Comparison of ENCODE assay signal across 8 cellular contexts in genomic region chr21:43659136-43660000, GRCh38. TPM values are rescaled to one million over a fixed set of nuclear protein-coding genes. Genes with fewer than 3 reads are reported as not detected.
A peak's percentile ranks its signal among the peaks of the same experiment; 100 is the strongest.
DNase-seq lines count a peak whose midpoint lies in the region; ATAC-seq, FAIRE-seq and TF ChIP-seq lines count a peak whose summit lies in the region.

Gene HSF2BP, minus strand, starts transcription at chr21:43659488. Its CDS starts 1,392 bp downstream, at chr21:43658096.
Gene RRP1B, plus strand, starts transcription at chr21:43659560. Its CDS starts 105 bp downstream, at chr21:43659665.

- H3K79me2 ChIP-seq in HepG2 (ENCODE audit: insufficient read depth, low read length): peaks cover 39% of the 10 kb centered on the region

- H2AFZ ChIP-seq in HepG2 (ENCODE audit: low read length): no peak within 1 kb of the TSS

- peaks cover 32% of the 10 kb centered on the region for H3K4me1 ChIP-seq in HepG2 (ENCODE audit: insufficient read depth, low read length)

- H4K20me1 ChIP-seq in HepG2 (ENCODE audit: insufficient read depth, low read length): no peaks in the 10 kb centered on the region

- whole genome bisulfite sequencing in HepG2 (ENCODE audit: low lambda C conversion rate): 76% methylated on average over 7 of the region's 92 CpGs

- intact Hi-C loops in activated CD4-positive, alpha-beta T cell treated with anti-CD3 and anti-CD28 coated beads, Interleukin-2, amount 10 ng/mL, durations not matched to agents 24 days and 14 days (cut with micrococcal nuclease): no loop called here
- intact Hi-C loops in dendritic cell treated with granulocyte-macrophage colony-stimulating factor and Interleukin-4, amounts not matched to agents 40 ng/mL and 50 ng/mL, for 4 days (cut with micrococcal nuclease): no loop called here
- intact Hi-C loops in HepG2 (cut with micrococcal nuclease; ENCODE audit: unreplicated experiment): no loop called here

- POLR2A ChIA-PET in HepG2 (lab: Yijun Ruan, JAX): interaction anchor here (0.9 to 1.5 kb wide), 4 partner anchors 9 to 130 kb away, joined by 3 to 11 read pairs (median 3); no protein-coding TSS in a partner anchor

- H3K27ac Mint-ChIP-seq in activated CD4-positive, alpha-beta T cell treated with anti-CD3 and anti-CD28 coated beads, Interleukin-2, amount 10 ng/mL, durations not matched to agents 24 days and 14 days: peak within 1 kb of the TSS; percentile 95
- peak within 1 kb of the TSS; percentile 91 for H3K27ac Mint-ChIP-seq in dendritic cell treated with granulocyte-macrophage colony-stimulating factor and Interleukin-4, amounts not matched to agents 40 ng/mL and 50 ng/mL, for 4 days

- ATAC-seq in GM19023 (IDR thresholded peaks at IDR 0.05; ENCODE audit: unreplicated experiment): peak; percentile 66
- ATAC-seq in HG03354 (IDR thresholded peaks at IDR 0.05; ENCODE audit: poor library complexity, severe bottlenecking, unreplicated experiment): peak; percentile 82
- peak; percentile 94 for ATAC-seq in HepG2

- H3K4me2 ChIP-seq in HepG2 (ENCODE audit: low read depth, low read length): peak within 1 kb of the TSS; percentile 85

- no peaks in the 10 kb centered on the region for H3K27me3 ChIP-seq in HepG2 (ENCODE audit: control insufficient read depth in 1 of 2, insufficient read depth in 2 of 2, low read length in 2 of 2)

- peaks cover 6 to 29% of the 10 kb centered on the region in 2 experiments; a peak in 4 of 5 replicates for H3K36me3 ChIP-seq in HepG2 (replicated peaks in 1 of 2; ENCODE audit: control insufficient read depth in 1 of 2, insufficient read depth in 2 of 2, low read length in 2 of 2)

- TF ChIP-seq CTCF in AG09309 (IDR thresholded peaks at IDR 0.05; ENCODE audit: control insufficient read depth, insufficient read depth, low read depth, low read length, missing control alignments) (no peak), HepG2 (CRISPR knock-in tag; IDR thresholded peaks at IDR 0.05) (peak; percentile 21; the same call in 1 of the 2 replicates)

- H3K4me3 Mint-ChIP-seq in activated CD4-positive, alpha-beta T cell treated with anti-CD3 and anti-CD28 coated beads, Interleukin-2, amount 10 ng/mL, durations not matched to agents 24 days and 14 days: peak within 1 kb of the TSS; percentile 96
- peak within 1 kb of the TSS; percentile 96 for H3K4me3 Mint-ChIP-seq in dendritic cell treated with granulocyte-macrophage colony-stimulating factor and Interleukin-4, amounts not matched to agents 40 ng/mL and 50 ng/mL, for 4 days

- FAIRE-seq in HepG2 (lab: Jason Lieb, UNC): no peak

- peak within 1 kb of the TSS; percentile 47 for H3K4me3 ChIP-seq in AG09309 (ENCODE audit: control insufficient read depth, low read depth, low read length)
- H3K4me3 ChIP-seq in HepG2 (replicated peaks in 1 of 3; ENCODE audit: insufficient read depth in 1 of 3, low read depth in 2 of 3, low read length in 3 of 3): peak within 1 kb of the TSS; percentile 84 to 95 (median 92)

- in situ Hi-C loops in HepG2 (cut with HindIII; ENCODE audit: extremely low pct_ligation_motif_present, low pct_unique_long_range_greater_than_20kb): no loop called here

- H3K9ac ChIP-seq in HepG2 (ENCODE audit: insufficient read depth, low read depth, low read length): peak within 1 kb of the TSS; percentile 90

- TF ChIP-seq RAD21 in HepG2 (CRISPR knock-in tag; IDR thresholded peaks at IDR 0.05): peak; percentile 71

- no TSS peak for BruUV-seq in HepG2 (replicated peaks; lab: Mats Ljungman, UMichigan)

- DNase-seq in AG09309 (ENCODE audit: low read depth) (peak; percentile 16), NCI-H524 treated with DMSO at 0.1 percent for 48 hours (lab: John Stamatoyannopoulos, UW) (peak; percentile 22), HepG2 (ENCODE audit: low spot score) (peak; percentile 65)
- DNase-seq in activated CD4-positive, alpha-beta T cell treated with anti-CD3 and anti-CD28 coated beads, Interleukin-2, amount 10 ng/mL, durations not matched to agents 24 days and 14 days: peak; percentile 96
- peak; percentile 80 to 86 for DNase-seq in stimulated activated CD4-positive, alpha-beta T cell treated with anti-CD3 and anti-CD28 coated beads, Interleukin-2, amount 100 ng/mL, for 24 hours

- H3K27ac ChIP-seq in HepG2 (ENCODE audit: extremely low read length, insufficient read depth, low read length): peak within 1 kb of the TSS; percentile 75

- H3K9me3 ChIP-seq in HepG2 (ENCODE audit: low read length): no peaks in the 10 kb centered on the region

- CTCF ChIA-PET in HepG2 (lab: Yijun Ruan, JAX; ENCODE audit: low intra/inter-chr PET ratio, low total read pairs): no interaction called here

- TF ChIP-seq EP300 in HepG2 (IDR thresholded peaks at IDR 0.05; ENCODE audit: low read depth in 2 of 2, low read length in 2 of 2) (0 out of 4 replicates have a peak, but pooled peaks of 1 of the 2 experiments have one; percentile 13), HepG2 (CRISPR knock-in tag; IDR thresholded peaks at IDR 0.05; ENCODE audit: borderline replicate concordance) (peak; percentile 49; the same call in 1 of the 2 replicates)

- TF ChIP-seq POLR2A in HepG2 (IDR thresholded peaks at IDR 0.05; ENCODE audit: insufficient read depth in 1 of 2, low read depth in 2 of 2, low read length in 2 of 2): peak; percentile 90 to 91

- peaks cover 30% of the 10 kb centered on the region for H3K36me3 Mint-ChIP-seq in activated CD4-positive, alpha-beta T cell treated with anti-CD3 and anti-CD28 coated beads, Interleukin-2, amount 10 ng/mL, durations not matched to agents 24 days and 14 days (ENCODE audit: low read depth)
- peaks cover 48% of the 10 kb centered on the region for H3K36me3 Mint-ChIP-seq in dendritic cell treated with granulocyte-macrophage colony-stimulating factor and Interleukin-4, amounts not matched to agents 40 ng/mL and 50 ng/mL, for 4 days (ENCODE audit: low read depth)

- H3K9me3 Mint-ChIP-seq in activated CD4-positive, alpha-beta T cell treated with anti-CD3 and anti-CD28 coated beads, Interleukin-2, amount 10 ng/mL, durations not matched to agents 24 days and 14 days: no peaks in the 10 kb centered on the region
- H3K9me3 Mint-ChIP-seq in dendritic cell treated with granulocyte-macrophage colony-stimulating factor and Interleukin-4, amounts not matched to agents 40 ng/mL and 50 ng/mL, for 4 days: no peaks in the 10 kb centered on the region

- H3K4me1 Mint-ChIP-seq in activated CD4-positive, alpha-beta T cell treated with anti-CD3 and anti-CD28 coated beads, Interleukin-2, amount 10 ng/mL, durations not matched to agents 24 days and 14 days: peaks cover 41% of the 10 kb centered on the region
- H3K4me1 Mint-ChIP-seq in dendritic cell treated with granulocyte-macrophage colony-stimulating factor and Interleukin-4, amounts not matched to agents 40 ng/mL and 50 ng/mL, for 4 days (ENCODE audit: low read depth): peaks cover 61% of the 10 kb centered on the region

- no peaks in the 10 kb centered on the region for H3K27me3 Mint-ChIP-seq in activated CD4-positive, alpha-beta T cell treated with anti-CD3 and anti-CD28 coated beads, Interleukin-2, amount 10 ng/mL, durations not matched to agents 24 days and 14 days
- H3K27me3 Mint-ChIP-seq in dendritic cell treated with granulocyte-macrophage colony-stimulating factor and Interleukin-4, amounts not matched to agents 40 ng/mL and 50 ng/mL, for 4 days: peaks cover 3% of the 10 kb centered on the region

RNA-seq across cellular contexts. Expression of gene HSF2BP, which starts in this region (rescaled TPM):
- 1.3 TPM in 2 replicates for total RNA-seq in activated CD4-positive, alpha-beta T cell treated with anti-CD3 and anti-CD28 coated beads, Interleukin-2, amount 10 ng/mL, durations not matched to agents 24 days and 14 days
- 1.6 and 2.2 TPM in 2 replicates for total RNA-seq in HepG2 (2016; rRNA removed; fragmentation: Illumina TruSeq; extraction: Trizol)
- total RNA-seq in HepG2 (2016; cell fraction: cytosol; rRNA removed; fragmentation: Illumina TruSeq; extraction: Trizol; ENCODE audit: low read depth): 2.9 and 3.0 TPM in 2 replicates
- 1.8 and 2.1 TPM in 2 replicates for total RNA-seq in HepG2 (2016; cell fraction: insoluble cytoplasmic fraction; rRNA removed; fragmentation: Illumina TruSeq; extraction: Trizol)
- total RNA-seq in HepG2 (2016; cell fraction: membrane; rRNA removed; fragmentation: Illumina TruSeq; extraction: Trizol): 1.7 and 2.1 TPM in 2 replicates
- total RNA-seq in HepG2 (2016; cell fraction: nucleus; rRNA removed; fragmentation: Illumina TruSeq; extraction: Trizol): 1.6 and 2.4 TPM in 2 replicates
- 0.63 and 0.67 TPM in 2 replicates for polyA plus RNA-seq in HepG2 (2011; rRNA removed)
- polyA plus RNA-seq in HepG2 (2011; cell fraction: cytosol; rRNA removed): 0.68 and 0.87 TPM in 2 replicates
- 0.98 and 1.1 TPM in 2 replicates for polyA plus RNA-seq in HepG2 (2011; cell fraction: nucleus; rRNA removed)
- 0.92 and 0.95 TPM in 2 replicates for polyA plus RNA-seq in HepG2 (2012)
- polyA plus RNA-seq in HepG2 (2016; cell fraction: cytosol; fragmentation: Illumina TruSeq; extraction: Trizol; ENCODE audit: low read depth): 0.49 and 0.50 TPM in 2 replicates
- polyA plus RNA-seq in HepG2 (2016; cell fraction: insoluble cytoplasmic fraction; fragmentation: Illumina TruSeq; extraction: Trizol; ENCODE audit: low read depth): 1.4 and 1.6 TPM in 2 replicates
- polyA plus RNA-seq in HepG2 (2016; cell fraction: membrane; fragmentation: Illumina TruSeq; extraction: Trizol; ENCODE audit: low read depth): 0.49 and 0.94 TPM in 2 replicates
- 0.75 and 1.5 TPM in 2 replicates for polyA plus RNA-seq in HepG2 (2016; cell fraction: nucleus; fragmentation: Illumina TruSeq; extraction: Trizol; ENCODE audit: insufficient read depth, low read depth)
- polyA minus RNA-seq in HepG2 (2011; rRNA and poly(A)+ RNA removed; ENCODE audit: low replicate concordance): 0.48 and 3.0 TPM in 2 replicates
- 0.69 TPM in 1 of 2 replicates, not detected in the other for polyA minus RNA-seq in HepG2 (2011; cell fraction: cytosol; rRNA and poly(A)+ RNA removed)
- 3.1 and 4.4 TPM in 2 replicates for polyA minus RNA-seq in HepG2 (2011; cell fraction: nucleus; rRNA and poly(A)+ RNA removed)

RNA-seq across cellular contexts. Expression of gene RRP1B, which starts in this region (rescaled TPM):
- 82.8 and 83.6 TPM in 2 replicates for total RNA-seq in activated CD4-positive, alpha-beta T cell treated with anti-CD3 and anti-CD28 coated beads, Interleukin-2, amount 10 ng/mL, durations not matched to agents 24 days and 14 days
- 46.2 and 58.2 TPM in 2 replicates for total RNA-seq in HepG2 (2016; rRNA removed; fragmentation: Illumina TruSeq; extraction: Trizol)
- total RNA-seq in HepG2 (2016; cell fraction: cytosol; rRNA removed; fragmentation: Illumina TruSeq; extraction: Trizol; ENCODE audit: low read depth): 4.4 and 4.5 TPM in 2 replicates
- 45.9 and 49.4 TPM in 2 replicates for total RNA-seq in HepG2 (2016; cell fraction: insoluble cytoplasmic fraction; rRNA removed; fragmentation: Illumina TruSeq; extraction: Trizol)
- total RNA-seq in HepG2 (2016; cell fraction: membrane; rRNA removed; fragmentation: Illumina TruSeq; extraction: Trizol): 16.5 and 16.9 TPM in 2 replicates
- total RNA-seq in HepG2 (2016; cell fraction: nucleus; rRNA removed; fragmentation: Illumina TruSeq; extraction: Trizol): 28.8 and 31.8 TPM in 2 replicates
- 16.3 TPM in 2 replicates for polyA plus RNA-seq in HepG2 (2011; rRNA removed)
- polyA plus RNA-seq in HepG2 (2011; cell fraction: cytosol; rRNA removed): 10.6 and 12.2 TPM in 2 replicates
- 17.2 and 19.0 TPM in 2 replicates for polyA plus RNA-seq in HepG2 (2011; cell fraction: nucleus; rRNA removed)
- 19.7 and 22.4 TPM in 2 replicates for polyA plus RNA-seq in HepG2 (2012)
- 1.9 and 2.3 TPM in 2 replicates for polyA plus RNA-seq in HepG2 (2016; cell fraction: cytosol; fragmentation: Illumina TruSeq; extraction: Trizol; ENCODE audit: low read depth)
- polyA plus RNA-seq in HepG2 (2016; cell fraction: insoluble cytoplasmic fraction; fragmentation: Illumina TruSeq; extraction: Trizol; ENCODE audit: low read depth): 45.7 and 50.1 TPM in 2 replicates
- polyA plus RNA-seq in HepG2 (2016; cell fraction: membrane; fragmentation: Illumina TruSeq; extraction: Trizol; ENCODE audit: low read depth): 7.9 and 8.4 TPM in 2 replicates
- polyA plus RNA-seq in HepG2 (2016; cell fraction: nucleus; fragmentation: Illumina TruSeq; extraction: Trizol; ENCODE audit: insufficient read depth, low read depth): 52.6 and 53.3 TPM in 2 replicates
- 26.5 and 39.4 TPM in 2 replicates for polyA minus RNA-seq in HepG2 (2011; rRNA and poly(A)+ RNA removed; ENCODE audit: low replicate concordance)
- polyA minus RNA-seq in HepG2 (2011; cell fraction: cytosol; rRNA and poly(A)+ RNA removed): 23.0 and 23.7 TPM in 2 replicates
- 12.1 and 17.0 TPM in 2 replicates for polyA minus RNA-seq in HepG2 (2011; cell fraction: nucleus; rRNA and poly(A)+ RNA removed)

Comparison
In these comparisons a context has a peak if more than half of its experiments do, and no peak if none do; other contexts are left out.
1. Peak in every context shown above with its lines: DNase-seq, ATAC-seq, H3K4me3 ChIP-seq and H3K27ac ChIP-seq.
2. DNase-seq: peak in every context shown above with its lines; median percentile 96 in activated CD4-positive, alpha-beta T cell treated with anti-CD3 and anti-CD28 coated beads, Interleukin-2, amount 10 ng/mL, durations not matched to agents 24 days and 14 days; 83 in stimulated activated CD4-positive, alpha-beta T cell treated with anti-CD3 and anti-CD28 coated beads, Interleukin-2, amount 100 ng/mL, for 24 hours; 65 in HepG2; 22 in NCI-H524 treated with DMSO at 0.1 percent for 48 hours; 16 in AG09309.